In the genomic region with DNA sequence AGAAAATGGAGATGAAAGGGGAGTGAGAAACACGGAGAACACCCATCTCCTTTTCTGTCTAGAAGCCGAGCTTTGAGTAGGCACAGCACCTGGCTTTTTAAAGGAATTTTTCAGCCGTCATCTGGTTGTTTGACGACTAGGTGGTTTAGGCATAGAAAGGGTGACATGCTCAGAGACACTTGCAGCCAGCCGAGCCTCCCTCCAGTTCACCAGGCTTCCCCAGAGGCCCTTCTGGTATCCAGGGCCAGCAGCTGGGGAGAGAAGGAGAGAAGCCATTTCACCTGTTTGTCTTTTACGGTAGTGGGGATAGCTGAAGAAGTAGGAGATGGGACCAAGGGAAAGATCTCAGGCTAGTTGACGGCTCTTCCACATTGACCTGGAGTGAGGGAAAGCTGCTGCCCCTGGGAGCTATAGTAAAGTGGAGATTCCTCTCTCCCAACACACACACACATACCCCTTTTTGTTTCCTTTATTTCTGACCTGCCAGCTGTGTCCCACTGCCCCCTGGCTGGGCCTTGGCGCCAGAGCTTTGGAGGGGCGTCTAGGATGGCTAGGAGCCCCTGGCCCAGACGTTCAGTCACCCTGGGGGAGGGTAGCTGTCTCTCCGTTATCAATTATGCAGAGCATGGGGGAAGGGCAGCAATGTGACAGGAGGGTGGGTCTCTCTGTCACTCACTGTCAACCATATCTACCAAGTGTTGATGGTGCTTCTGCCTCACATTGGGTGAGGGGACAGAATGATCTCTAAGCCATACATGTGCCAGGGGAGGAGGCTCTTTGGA, we compare ENCODE assay signal across 1 cellular context.
TF ChIP-seq lines count a peak whose summit lies in the region.

No MANE protein-coding gene starts in this region.

TF ChIP-seq in A549, 52 proteins besides CTCF, POLR2A, EP300 and RAD21 (continued from another document):
- TF ChIP-seq, protein P1, sequence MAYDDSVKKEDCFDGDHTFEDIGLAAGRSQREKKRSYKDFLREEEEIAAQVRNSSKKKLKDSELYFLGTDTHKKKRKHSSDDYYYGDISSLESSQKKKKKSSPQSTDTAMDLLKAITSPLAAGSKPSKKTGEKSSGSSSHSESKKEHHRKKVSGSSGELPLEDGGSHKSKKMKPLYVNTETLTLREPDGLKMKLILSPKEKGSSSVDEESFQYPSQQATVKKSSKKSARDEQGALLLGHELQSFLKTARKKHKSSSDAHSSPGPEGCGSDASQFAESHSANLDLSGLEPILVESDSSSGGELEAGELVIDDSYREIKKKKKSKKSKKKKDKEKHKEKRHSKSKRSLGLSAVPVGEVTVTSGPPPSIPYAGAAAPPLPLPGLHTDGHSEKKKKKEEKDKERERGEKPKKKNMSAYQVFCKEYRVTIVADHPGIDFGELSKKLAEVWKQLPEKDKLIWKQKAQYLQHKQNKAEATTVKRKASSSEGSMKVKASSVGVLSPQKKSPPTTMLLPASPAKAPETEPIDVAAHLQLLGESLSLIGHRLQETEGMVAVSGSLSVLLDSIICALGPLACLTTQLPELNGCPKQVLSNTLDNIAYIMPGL (CRISPR knock-in tag; IDR thresholded peaks at IDR 0.05; ENCODE audit: borderline replicate concordance): no peak
- TF ChIP-seq JUN (IDR thresholded peaks at IDR 0.05) (no peak), HDAC2 (IDR thresholded peaks at IDR 0.05) (no peak), NPAS2 (CRISPR knock-in tag; IDR thresholded peaks at IDR 0.05; ENCODE audit: borderline replicate concordance) (no peak), HOXB5 (CRISPR knock-in tag; IDR thresholded peaks at IDR 0.05) (no peak), JUNB (IDR thresholded peaks at IDR 0.05) (no peak), NR3C1 (IDR thresholded peaks at IDR 0.05) (no peak), EHMT2 (IDR thresholded peaks at IDR 0.05; ENCODE audit: low read depth) (no peak), POLR2AphosphoS2 (conservative IDR thresholded peaks at IDR 0.05; ENCODE audit: low read length) (no peak), CBX2 (IDR thresholded peaks at IDR 0.05; ENCODE audit: borderline replicate concordance, low read depth) (no peak), FOXS1 (CRISPR knock-in tag; IDR thresholded peaks at IDR 0.05) (no peak), MAZ (IDR thresholded peaks at IDR 0.05; ENCODE audit: borderline replicate concordance, low read depth, low read length) (no peak), KDM5A (IDR thresholded peaks at IDR 0.05) (no peak)
- TF ChIP-seq, protein P2, sequence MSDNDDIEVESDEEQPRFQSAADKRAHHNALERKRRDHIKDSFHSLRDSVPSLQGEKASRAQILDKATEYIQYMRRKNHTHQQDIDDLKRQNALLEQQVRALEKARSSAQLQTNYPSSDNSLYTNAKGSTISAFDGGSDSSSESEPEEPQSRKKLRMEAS (IDR thresholded peaks at IDR 0.05): no peak
- TF ChIP-seq, protein P3, sequence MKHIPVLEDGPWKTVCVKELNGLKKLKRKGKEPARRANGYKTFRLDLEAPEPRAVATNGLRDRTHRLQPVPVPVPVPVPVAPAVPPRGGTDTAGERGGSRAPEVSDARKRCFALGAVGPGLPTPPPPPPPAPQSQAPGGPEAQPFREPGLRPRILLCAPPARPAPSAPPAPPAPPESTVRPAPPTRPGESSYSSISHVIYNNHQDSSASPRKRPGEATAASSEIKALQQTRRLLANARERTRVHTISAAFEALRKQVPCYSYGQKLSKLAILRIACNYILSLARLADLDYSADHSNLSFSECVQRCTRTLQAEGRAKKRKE (CRISPR knock-in tag; IDR thresholded peaks at IDR 0.05; ENCODE audit: low read depth): no peak
- TF ChIP-seq, protein P4, sequence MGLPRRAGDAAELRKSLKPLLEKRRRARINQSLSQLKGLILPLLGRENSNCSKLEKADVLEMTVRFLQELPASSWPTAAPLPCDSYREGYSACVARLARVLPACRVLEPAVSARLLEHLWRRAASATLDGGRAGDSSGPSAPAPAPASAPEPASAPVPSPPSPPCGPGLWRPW (IDR thresholded peaks at IDR 0.05): no peak
